16 cellular contexts compared by ENCODE assay signal in genomic region chr20:3163099-3164042, GRCh38. TPM values are rescaled to one million over a fixed set of nuclear protein-coding genes. Genes with fewer than 3 reads are reported as not detected.
DNase-seq lines count a peak whose midpoint lies in the region; ATAC-seq and TF ChIP-seq lines count a peak whose summit lies in the region.
"Had no signal": no experiment of that assay in that cellular context is flagged by ENCODE, and none has a peak within 500 bp of the region (broad histone marks: within the 10 kb centered on the region; RNA-seq: fewer than 3 reads in every experiment).

No MANE protein-coding gene starts in this region.

- peaks cover 16% of the 10 kb centered on the region for H3K79me2 ChIP-seq in osteoblast (ENCODE audit: insufficient read depth, low read length)

- H3K4me3 ChIP-seq in WERI-Rb-1 (ENCODE audit: low read depth, low read length) (no peak overlapping the region), osteoblast (ENCODE audit: insufficient read depth, low read length) (no peak overlapping the region)
- H3K4me3 ChIP-seq: body of pancreas, GM12878, lung had no signal

- H3K27me3 ChIP-seq in WERI-Rb-1 (ENCODE audit: insufficient read depth, low read depth, severe bottlenecking) (no peaks in the 10 kb centered on the region), osteoblast (ENCODE audit: insufficient read depth, low read length) (no peaks in the 10 kb centered on the region)
- H3K27me3 ChIP-seq: body of pancreas had no signal

- no peak overlapping the region for H3K4me2 ChIP-seq in osteoblast (ENCODE audit: insufficient read depth, low read length)

- no peaks in the 10 kb centered on the region; the same call in 1 of the 2 replicates for H3K36me3 ChIP-seq in WERI-Rb-1
- H3K36me3 ChIP-seq in osteoblast (ENCODE audit: insufficient read depth, low read length) = no peaks in the 10 kb centered on the region

- ATAC-seq in GM19397 (IDR thresholded peaks at IDR 0.05; ENCODE audit: unreplicated experiment) = no peak
- ATAC-seq in HG03439 (IDR thresholded peaks at IDR 0.05; ENCODE audit: unreplicated experiment) = no peak
- ATAC-seq: body of pancreas, GM12878, HCT116, natural killer cell had no signal

- H2AFZ ChIP-seq in osteoblast (ENCODE audit: low read length) = no peak overlapping the region

- peak overlapping the region; percentile 77 for H3K27ac ChIP-seq in WERI-Rb-1
- H3K27ac ChIP-seq in osteoblast (ENCODE audit: low read depth, low read length) = no peak overlapping the region

- peaks cover 6% of the 10 kb centered on the region for H3K4me1 ChIP-seq in osteoblast (ENCODE audit: insufficient read depth, low read length)

- H3K9me3 ChIP-seq in WERI-Rb-1 (ENCODE audit: severe bottlenecking) = no peaks in the 10 kb centered on the region
- no peaks in the 10 kb centered on the region for H3K9me3 ChIP-seq in osteoblast (ENCODE audit: low read depth, low read length)
- H3K9me3 ChIP-seq: body of pancreas had no signal

- TF ChIP-seq CTCF in WERI-Rb-1 (IDR thresholded peaks at IDR 0.05; ENCODE audit: low read depth, low read length) (no peak), osteoblast (IDR thresholded peaks at IDR 0.05; ENCODE audit: extremely low read depth, low read depth, low read length) (no peak)

- H4K20me1 ChIP-seq in osteoblast (ENCODE audit: insufficient read depth, low read length) = peaks cover 11% of the 10 kb centered on the region

- DNase-seq in DMS79 (lab: John Stamatoyannopoulos, UW) = peak; percentile 50
- peak; percentile 69 for DNase-seq in NCI-H2029 (lab: John Stamatoyannopoulos, UW)
- peak; percentile 94 for DNase-seq in WERI-Rb-1
- DNase-seq in osteoblast (ENCODE audit: insufficient read length, low spot score, missing footprints) = peak; percentile 89
- no peak for DNase-seq in SIG-M5 (lab: John Stamatoyannopoulos, UW)
- DNase-seq: activated CD8-positive, alpha-beta memory T cell treated with anti-CD3 and anti-CD28 coated beads, Interleukin-2, amount 50 U/mL, for 48 hours; dermis blood vessel endothelial cell; immature natural killer cell; natural killer cell; RPMI8226 had no signal

RNA-seq across cellular contexts. Expression of gene FASTKD5, which starts 3.7 kb away (rescaled TPM):
- 8.3 and 9.4 TPM in 2 replicates for total RNA-seq in osteoblast

RNA-seq across cellular contexts. Expression of gene UBOX5, which starts 3.7 kb away (rescaled TPM):
- 4.1 and 4.3 TPM in 2 replicates for total RNA-seq in osteoblast

RNA-seq across cellular contexts. Expression of gene LZTS3, which starts 10.0 kb away (rescaled TPM):
- total RNA-seq in osteoblast = 2.4 and 3.6 TPM in 2 replicates

RNA-seq across cellular contexts. Expression of gene DDRGK1, which starts 41.1 kb away (rescaled TPM):
- total RNA-seq in osteoblast = 25.9 and 26.8 TPM in 2 replicates

RNA-seq across cellular contexts. Expression of gene ITPA, which starts 45.9 kb away (rescaled TPM):
- total RNA-seq in osteoblast = 29.8 and 34.0 TPM in 2 replicates
